In genomic region chr6:118864330-118865166, GRCh38 we compare ENCODE assay signal across 12 cellular contexts. TPM values are rescaled to one million over a fixed set of nuclear protein-coding genes. Genes with fewer than 3 reads are reported as not detected.
A peak's percentile ranks its signal among the peaks of the same experiment; 100 is the strongest.
DNase-seq lines count a peak whose midpoint lies in the region; ATAC-seq and TF ChIP-seq lines count a peak whose summit lies in the region.
"Had no signal": no experiment of that assay in that cellular context is flagged by ENCODE, and none has a peak within 500 bp of the region (broad histone marks: within the 10 kb centered on the region; RNA-seq: fewer than 3 reads in every experiment).

No MANE protein-coding gene starts in this region.

- TF ChIP-seq CTCF in cardiac fibroblast (IDR thresholded peaks at IDR 0.05; ENCODE audit: low read depth, low read length): no peak

- peak overlapping the region; percentile 63 for H3K4me3 Mint-ChIP-seq in activated T-cell treated with anti-CD3 and anti-CD28 coated beads, Interleukin-2, amount 50 U/mL, for 4 hours
- peak overlapping the region; percentile 23 to 65 for H3K4me3 Mint-ChIP-seq in stimulated activated naive B cell treated with anti-CD40 and anti-IgM and Interleukin-4, amounts not matched to agents 10 μg/mL and 1 μg/mL and 100 μg/mL, for 72 hours

- no peak overlapping the region for H3K4me3 ChIP-seq in cardiac fibroblast (replicated peaks in 1 of 2; ENCODE audit: low read depth in 2 of 2, low read length in 2 of 2)

- H3K27me3 Mint-ChIP-seq in activated T-cell treated with anti-CD3 and anti-CD28 coated beads, Interleukin-2, amount 50 U/mL, for 4 hours (ENCODE audit: low read depth): no peaks in the 10 kb centered on the region
- no peaks in the 10 kb centered on the region for H3K27me3 Mint-ChIP-seq in stimulated activated naive B cell treated with anti-CD40 and anti-IgM and Interleukin-4, amounts not matched to agents 10 μg/mL and 1 μg/mL and 100 μg/mL, for 72 hours

- peaks cover 48% of the 10 kb centered on the region for H3K4me1 Mint-ChIP-seq in activated T-cell treated with anti-CD3 and anti-CD28 coated beads, Interleukin-2, amount 50 U/mL, for 4 hours (ENCODE audit: low read depth)
- H3K4me1 Mint-ChIP-seq in stimulated activated naive B cell treated with anti-CD40 and anti-IgM and Interleukin-4, amounts not matched to agents 10 μg/mL and 1 μg/mL and 100 μg/mL, for 72 hours: peaks cover 28 to 55% of the 10 kb centered on the region in 2 donors

- no peak for ATAC-seq in activated T-cell treated with anti-CD3 and anti-CD28 coated beads, Interleukin-2, amount 50 U/mL, for 4 hours
- ATAC-seq in stimulated activated naive B cell treated with anti-CD40 and anti-IgM and Interleukin-4, amounts not matched to agents 10 μg/mL and 1 μg/mL and 100 μg/mL, for 72 hours (replicated peaks): peak; percentile 48 to 55
- ATAC-seq in HG03139 (IDR thresholded peaks at IDR 0.05; ENCODE audit: unreplicated experiment) (no peak), GM19463 (IDR thresholded peaks at IDR 0.05; ENCODE audit: unreplicated experiment) (no peak), HG03196 (IDR thresholded peaks at IDR 0.05; ENCODE audit: unreplicated experiment) (no peak)

- DNase-seq in activated T-cell treated with anti-CD3 and anti-CD28 coated beads, Interleukin-2, amount 50 U/mL, for 4 hours: no peak
- no peak for DNase-seq in activated T-cell treated with anti-CD3 and anti-CD28 coated beads, Interleukin-2, amount 50 U/mL, for 1 hour
- DNase-seq in M059J (ENCODE audit: low read depth): peak; percentile 0
- DNase-seq in cardiac fibroblast (ENCODE audit: low read depth in 2 of 2): peak; percentile 10 to 27
- DNase-seq in stimulated activated naive B cell treated with anti-CD40 and anti-IgM and Interleukin-4, amounts not matched to agents 10 μg/mL and 1 μg/mL and 100 μg/mL, for 72 hours: no peak
- DNase-seq: amniotic stem cell; H7; NCI-H345; stimulated activated CD4-positive, alpha-beta T cell treated with anti-CD3 and anti-CD28 coated beads, Interleukin-12 subunit alpha, Interleukin-12 subunit beta, amount 100 ng/mL, for 4 hours had no signal

- H3K36me3 Mint-ChIP-seq in activated T-cell treated with anti-CD3 and anti-CD28 coated beads, Interleukin-2, amount 50 U/mL, for 4 hours (ENCODE audit: insufficient read depth): peaks cover 19% of the 10 kb centered on the region
- H3K36me3 Mint-ChIP-seq in stimulated activated naive B cell treated with anti-CD40 and anti-IgM and Interleukin-4, amounts not matched to agents 10 μg/mL and 1 μg/mL and 100 μg/mL, for 72 hours: peaks cover 41 to 47% of the 10 kb centered on the region in 2 donors

- peaks cover 17% of the 10 kb centered on the region for H3K9me3 Mint-ChIP-seq in activated T-cell treated with anti-CD3 and anti-CD28 coated beads, Interleukin-2, amount 50 U/mL, for 4 hours
- peaks cover 14 to 17% of the 10 kb centered on the region in 2 donors for H3K9me3 Mint-ChIP-seq in stimulated activated naive B cell treated with anti-CD40 and anti-IgM and Interleukin-4, amounts not matched to agents 10 μg/mL and 1 μg/mL and 100 μg/mL, for 72 hours

- peak overlapping the region; percentile 26 for H3K27ac Mint-ChIP-seq in stimulated activated naive B cell treated with anti-CD40 and anti-IgM and Interleukin-4, amounts not matched to agents 10 μg/mL and 1 μg/mL and 100 μg/mL, for 72 hours

RNA-seq across cellular contexts. Expression of gene ASF1A, which starts 29.4 kb away (rescaled TPM):
- 10 to 100 TPM; 37.8 to 48.9 (median 40.2) TPM for total RNA-seq in activated T-cell treated with anti-CD3 and anti-CD28 coated beads, Interleukin-2, amount 50 U/mL, for 4 hours
- total RNA-seq in M059J (2014; rRNA removed; shearing (Covaris generic)): 16.1 and 24.2 TPM in 2 replicates

Comparison
In these comparisons a context has a peak if more than half of its experiments do, and no peak if none do; other contexts are left out.
1. ATAC-seq: peak in stimulated activated naive B cell treated with anti-CD40 and anti-IgM and Interleukin-4, amounts not matched to agents 10 μg/mL and 1 μg/mL and 100 μg/mL, for 72 hours (2 of 2); none in activated T-cell treated with anti-CD3 and anti-CD28 coated beads, Interleukin-2, amount 50 U/mL, for 4 hours (0 of 2), HG03139 (single experiment), GM19463 (single experiment) and HG03196 (single experiment).
2. DNase-seq: peak in M059J (single experiment) and cardiac fibroblast (2 of 2); none in activated T-cell treated with anti-CD3 and anti-CD28 coated beads, Interleukin-2, amount 50 U/mL, for 4 hours (single experiment), activated T-cell treated with anti-CD3 and anti-CD28 coated beads, Interleukin-2, amount 50 U/mL, for 1 hour (single experiment) and stimulated activated naive B cell treated with anti-CD40 and anti-IgM and Interleukin-4, amounts not matched to agents 10 μg/mL and 1 μg/mL and 100 μg/mL, for 72 hours (single experiment).